In genomic region chr2:169042856-169043255, GRCh38 we compare ENCODE assay signal across 36 cellular contexts. TPM values are rescaled to one million over a fixed set of nuclear protein-coding genes. Genes with fewer than 3 reads are reported as not detected.
"Had no signal": no experiment of that assay in that cellular context is flagged by ENCODE, and none has a peak within 500 bp of the region (broad histone marks: within the 10 kb centered on the region; RNA-seq: fewer than 3 reads in every experiment).

No MANE protein-coding gene starts in this region.

- H3K27me3 Mint-ChIP-seq: activated B cell treated with CpG ODN at 0.5 μM for 24 hours; activated CD4-positive, alpha-beta memory T cell treated with anti-CD3 and anti-CD28 coated beads, Interleukin-2, amount 10 ng/mL, durations not matched to agents 7 days and 5 days; activated CD4-positive, alpha-beta T cell treated with anti-CD3 and anti-CD28 coated beads, Interleukin-2, amount 10 ng/mL, durations not matched to agents 24 days and 14 days had no signal

- H3K4me3 Mint-ChIP-seq: activated B cell treated with CpG ODN at 0.5 μM for 24 hours; activated CD4-positive, alpha-beta memory T cell treated with anti-CD3 and anti-CD28 coated beads, Interleukin-2, amount 10 ng/mL, durations not matched to agents 7 days and 5 days; activated CD4-positive, alpha-beta T cell treated with anti-CD3 and anti-CD28 coated beads, Interleukin-2, amount 10 ng/mL, durations not matched to agents 24 days and 14 days; activated CD8-positive, alpha-beta memory T cell treated with anti-CD3 and anti-CD28 coated beads, Interleukin-2, amount 10 ng/mL, durations not matched to agents 7 days and 5 days; activated CD8-positive, alpha-beta T cell treated with anti-CD3 and anti-CD28 coated beads, Interleukin-2, amount 10 ng/mL, durations not matched to agents 7 days and 5 days; activated naive CD4-positive, alpha-beta T cell treated with anti-CD3 and anti-CD28 coated beads for 36 hours; activated naive CD8-positive, alpha-beta T cell treated with anti-CD3 and anti-CD28 coated beads for 36 hours; activated T-cell treated with anti-CD3 and anti-CD28 coated beads, Interleukin-2, amount 50 U/mL, for 4 hours; activated T-cell treated with anti-CD3 and anti-CD28 coated beads, Interleukin-2, amount 50 U/mL, for 72 hours; activated T-helper 1 cell treated with anti-CD3 and anti-CD28 coated beads, Interleukin-12 subunit alpha, Interleukin-12 subunit beta, Interleukin-2, Interleukin-4 antibody, amounts not matched to agents 30 ng/mL and 10 ng/mL and 1 ng/mL, durations not matched to agents 14 hours and 24 hours and 36 hours; activated T-helper 17 cell treated with anti-CD3 and anti-CD28 coated beads, Interleukin-2, amount 50 U/mL, for 72 hours; T-helper 1 cell treated with Interleukin-12 subunit alpha and Interleukin-12 subunit beta and Interleukin-4 antibody, amounts not matched to agents 30 μg/mL and 1 μg/mL, for 36 hours; T-helper 2 cell treated with Interferon-gamma antibody and Interleukin-4, amounts not matched to agents 5 μg/mL and 100 μg/mL, for 36 hours had no signal

- H3K27me3 ChIP-seq: body of pancreas, brain microvascular endothelial cell, breast epithelium had no signal

- H3K36me3 Mint-ChIP-seq: activated naive CD8-positive, alpha-beta T cell treated with anti-CD3 and anti-CD28 coated beads for 36 hours had no signal

- H3K4me3 ChIP-seq: adrenal gland, body of pancreas, breast epithelium had no signal

- ATAC-seq: activated CD8-positive, alpha-beta memory T cell treated with anti-CD3 and anti-CD28 coated beads, Interleukin-2, amount 10 ng/mL, durations not matched to agents 7 days and 5 days; activated CD8-positive, alpha-beta T cell treated with anti-CD3 and anti-CD28 coated beads, Interleukin-2, amount 10 ng/mL, durations not matched to agents 7 days and 5 days; activated naive CD4-positive, alpha-beta T cell treated with anti-CD3 and anti-CD28 coated beads, Interleukin-2, amount 50 U/mL, for 72 hours; activated T-cell treated with anti-CD3 and anti-CD28 coated beads, Interleukin-2, amount 50 U/mL, for 4 hours; activated T-cell treated with anti-CD3 and anti-CD28 coated beads, Interleukin-2, amount 50 U/mL, for 72 hours; activated T-helper 17 cell treated with anti-CD3 and anti-CD28 coated beads, Interleukin-2, amount 50 U/mL, for 72 hours; body of pancreas had no signal

- H3K9me3 ChIP-seq: body of pancreas had no signal

- H3K27ac ChIP-seq: adrenal gland, body of pancreas, brain microvascular endothelial cell, breast epithelium, VCaP had no signal

- H3K4me1 ChIP-seq: adrenal gland, body of pancreas, breast epithelium had no signal

- H3K4me1 Mint-ChIP-seq: activated T-helper 17 cell treated with anti-CD3 and anti-CD28 coated beads, Interleukin-2, amount 50 U/mL, for 72 hours had no signal

- H3K27ac Mint-ChIP-seq: activated B cell treated with CpG ODN at 0.5 μM for 24 hours; activated CD4-positive, alpha-beta memory T cell treated with anti-CD3 and anti-CD28 coated beads, Interleukin-2, amount 10 ng/mL, durations not matched to agents 7 days and 5 days; activated CD4-positive, alpha-beta T cell treated with anti-CD3 and anti-CD28 coated beads, Interleukin-2, amount 10 ng/mL, durations not matched to agents 24 days and 14 days; activated CD8-positive, alpha-beta memory T cell treated with anti-CD3 and anti-CD28 coated beads, Interleukin-2, amount 10 ng/mL, durations not matched to agents 7 days and 5 days; activated CD8-positive, alpha-beta T cell treated with anti-CD3 and anti-CD28 coated beads, Interleukin-2, amount 10 ng/mL, durations not matched to agents 7 days and 5 days; activated naive CD4-positive, alpha-beta T cell treated with anti-CD3 and anti-CD28 coated beads for 36 hours; activated naive CD4-positive, alpha-beta T cell treated with anti-CD3 and anti-CD28 coated beads, Interleukin-2, amount 50 U/mL, for 72 hours; activated naive CD8-positive, alpha-beta T cell treated with anti-CD3 and anti-CD28 coated beads for 36 hours; activated T-cell treated with anti-CD3 and anti-CD28 coated beads, Interleukin-2, amount 50 U/mL, for 72 hours; activated T-helper 1 cell treated with anti-CD3 and anti-CD28 coated beads, Interleukin-12 subunit alpha, Interleukin-12 subunit beta, Interleukin-2, Interleukin-4 antibody, amounts not matched to agents 30 ng/mL and 10 ng/mL and 1 ng/mL, durations not matched to agents 14 hours and 24 hours and 36 hours; activated T-helper 17 cell treated with anti-CD3 and anti-CD28 coated beads, Interleukin-2, amount 50 U/mL, for 72 hours; T-helper 1 cell treated with Interleukin-12 subunit alpha and Interleukin-12 subunit beta and Interleukin-4 antibody, amounts not matched to agents 30 μg/mL and 1 μg/mL, for 36 hours; T-helper 2 cell treated with Interferon-gamma antibody and Interleukin-4, amounts not matched to agents 5 μg/mL and 100 μg/mL, for 36 hours had no signal

- H3K36me3 ChIP-seq: adrenal gland, brain microvascular endothelial cell, breast epithelium had no signal

- DNase-seq: activated B cell treated with CpG ODN at 0.5 μM for 24 hours; activated CD4-positive, alpha-beta memory T cell treated with anti-CD3 and anti-CD28 coated beads, Interleukin-2, amount 10 ng/mL, durations not matched to agents 7 days and 5 days; activated CD4-positive, alpha-beta T cell treated with anti-CD3 and anti-CD28 coated beads for 4 hours; activated CD4-positive, alpha-beta T cell treated with anti-CD3 and anti-CD28 coated beads, Interleukin-2, amount 10 ng/mL, durations not matched to agents 24 days and 14 days; activated CD4-positive, alpha-beta T cell treated with anti-CD3 and anti-CD28 coated beads, Interleukin-2, amount 50 U/mL, for 48 hours; activated CD4-positive, CD25-positive, alpha-beta regulatory T cell treated with anti-CD3 and anti-CD28 coated beads, Interleukin-2, amount 50 U/mL, for 72 hours; activated CD8-positive, alpha-beta memory T cell treated with anti-CD3 and anti-CD28 coated beads for 24 hours; activated CD8-positive, alpha-beta memory T cell treated with anti-CD3 and anti-CD28 coated beads, Interleukin-2, amount 10 ng/mL, durations not matched to agents 7 days and 5 days; activated CD8-positive, alpha-beta memory T cell treated with anti-CD3 and anti-CD28 coated beads, Interleukin-2, amount 50 U/mL, for 48 hours; activated CD8-positive, alpha-beta T cell treated with anti-CD3 and anti-CD28 coated beads, Interleukin-2, amount 10 ng/mL, durations not matched to agents 7 days and 5 days; activated effector memory CD4-positive, alpha-beta T cell treated with anti-CD3 and anti-CD28 coated beads, Interleukin-2, amount 50 U/mL, for 16 hours; activated gamma-delta T cell treated with Interleukin-2 at 50 U/mL for 16 hours; activated naive CD4-positive, alpha-beta T cell; activated naive CD4-positive, alpha-beta T cell treated with anti-CD3 and anti-CD28 coated beads for 36 hours; activated naive CD4-positive, alpha-beta T cell treated with anti-CD3 and anti-CD28 coated beads, Interleukin-2, amount 50 U/mL, for 16 hours; activated naive CD8-positive, alpha-beta T cell treated with anti-CD3 and anti-CD28 coated beads for 36 hours; activated T-cell treated with anti-CD3 and anti-CD28 coated beads, Interleukin-2, amount 50 U/mL, for 4 hours; activated T-cell treated with anti-CD3 and anti-CD28 coated beads, Interleukin-2, amount 50 U/mL, for 72 hours; adrenal gland; amniotic stem cell; aorta; body of pancreas; brain microvascular endothelial cell; central memory CD4-positive, alpha-beta T cell; T-helper 1 cell; T-helper 2 cell; T-helper 9 cell had no signal

- FAIRE-seq: astrocyte, TTC549 had no signal

RNA-seq across cellular contexts. Expression of gene ABCB11, which starts 11.7 kb away (rescaled TPM):
- total RNA-seq: activated B cell treated with CpG ODN at 0.5 μM for 24 hours; activated CD4-positive, alpha-beta memory T cell treated with anti-CD3 and anti-CD28 coated beads, Interleukin-2, amount 10 ng/mL, durations not matched to agents 7 days and 5 days; activated CD4-positive, alpha-beta T cell treated with anti-CD3 and anti-CD28 coated beads, Interleukin-2, amount 10 ng/mL, durations not matched to agents 24 days and 14 days; activated CD8-positive, alpha-beta memory T cell treated with anti-CD3 and anti-CD28 coated beads, Interleukin-2, amount 10 ng/mL, durations not matched to agents 7 days and 5 days; activated naive CD4-positive, alpha-beta T cell treated with anti-CD3 and anti-CD28 coated beads for 36 hours; activated naive CD4-positive, alpha-beta T cell treated with anti-CD3 and anti-CD28 coated beads, Interleukin-2, amount 50 U/mL, for 72 hours; activated naive CD8-positive, alpha-beta T cell treated with anti-CD3 and anti-CD28 coated beads for 36 hours; activated T-cell treated with anti-CD3 and anti-CD28 coated beads, Interleukin-2, amount 50 U/mL, for 4 hours; activated T-cell treated with anti-CD3 and anti-CD28 coated beads, Interleukin-2, amount 50 U/mL, for 72 hours; activated T-helper 1 cell treated with anti-CD3 and anti-CD28 coated beads, Interleukin-12 subunit alpha, Interleukin-12 subunit beta, Interleukin-2, Interleukin-4 antibody, amounts not matched to agents 30 ng/mL and 10 ng/mL and 1 ng/mL, durations not matched to agents 14 hours and 24 hours and 36 hours; activated T-helper 17 cell treated with anti-CD3 and anti-CD28 coated beads, Interleukin-2, amount 50 U/mL, for 72 hours had no signal

RNA-seq across cellular contexts. Expression of gene DHRS9, which starts 26.5 kb away (rescaled TPM):
- total RNA-seq: activated CD4-positive, alpha-beta memory T cell treated with anti-CD3 and anti-CD28 coated beads, Interleukin-2, amount 10 ng/mL, durations not matched to agents 7 days and 5 days; activated CD8-positive, alpha-beta memory T cell treated with anti-CD3 and anti-CD28 coated beads, Interleukin-2, amount 10 ng/mL, durations not matched to agents 7 days and 5 days; activated CD8-positive, alpha-beta T cell treated with anti-CD3 and anti-CD28 coated beads, Interleukin-2, amount 10 ng/mL, durations not matched to agents 7 days and 5 days; activated naive CD8-positive, alpha-beta T cell treated with anti-CD3 and anti-CD28 coated beads for 36 hours; astrocyte had no signal
